Comparison of ENCODE assay signal across 1 cellular context in the genomic region with DNA sequence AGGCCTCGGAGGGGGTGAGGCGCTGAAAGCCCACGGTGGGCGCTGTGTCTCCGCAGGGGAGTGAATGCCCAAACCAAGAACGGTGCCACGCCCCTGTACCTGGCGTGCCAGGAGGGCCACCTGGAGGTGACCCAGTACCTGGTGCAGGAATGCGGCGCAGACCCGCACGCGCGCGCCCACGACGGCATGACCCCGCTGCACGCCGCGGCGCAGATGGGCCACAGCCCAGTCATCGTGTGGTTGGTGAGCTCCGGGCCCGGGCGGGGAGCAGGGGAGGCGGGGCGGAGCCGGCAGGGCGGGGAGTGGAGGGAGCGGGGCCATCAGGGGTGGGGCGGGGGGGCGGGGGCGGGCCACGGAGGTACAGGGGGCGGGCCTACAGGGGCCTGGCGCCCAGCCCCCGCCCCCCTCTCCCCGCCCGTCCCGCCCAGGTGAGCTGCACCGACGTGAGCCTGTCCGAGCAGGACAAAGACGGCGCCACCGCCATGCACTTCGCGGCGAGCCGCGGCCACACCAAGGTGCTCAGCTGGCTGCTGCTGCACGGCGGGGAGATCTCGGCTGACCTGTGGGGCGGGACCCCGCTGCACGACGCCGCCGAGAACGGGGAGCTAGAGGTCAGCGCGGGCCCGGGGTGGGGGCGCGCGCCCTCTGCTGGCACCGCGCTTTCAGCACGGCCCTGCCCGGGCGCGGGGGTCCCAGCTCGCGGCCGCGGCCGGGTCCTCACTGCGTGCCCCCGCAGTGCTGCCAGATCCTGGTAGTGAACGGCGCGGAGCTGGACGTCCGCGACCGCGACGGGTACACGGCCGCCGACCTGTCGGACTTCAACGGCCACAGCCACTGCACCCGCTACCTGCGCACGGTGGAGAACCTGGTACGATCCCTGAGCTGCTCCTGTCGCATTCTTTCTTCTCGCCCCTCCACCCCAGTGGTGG.
TF ChIP-seq lines count a peak whose summit lies in the region.

No MANE protein-coding gene starts in this region.

TF ChIP-seq in GM12878, 131 proteins besides CTCF, POLR2A, EP300 and RAD21:
- TF ChIP-seq, protein P1, sequence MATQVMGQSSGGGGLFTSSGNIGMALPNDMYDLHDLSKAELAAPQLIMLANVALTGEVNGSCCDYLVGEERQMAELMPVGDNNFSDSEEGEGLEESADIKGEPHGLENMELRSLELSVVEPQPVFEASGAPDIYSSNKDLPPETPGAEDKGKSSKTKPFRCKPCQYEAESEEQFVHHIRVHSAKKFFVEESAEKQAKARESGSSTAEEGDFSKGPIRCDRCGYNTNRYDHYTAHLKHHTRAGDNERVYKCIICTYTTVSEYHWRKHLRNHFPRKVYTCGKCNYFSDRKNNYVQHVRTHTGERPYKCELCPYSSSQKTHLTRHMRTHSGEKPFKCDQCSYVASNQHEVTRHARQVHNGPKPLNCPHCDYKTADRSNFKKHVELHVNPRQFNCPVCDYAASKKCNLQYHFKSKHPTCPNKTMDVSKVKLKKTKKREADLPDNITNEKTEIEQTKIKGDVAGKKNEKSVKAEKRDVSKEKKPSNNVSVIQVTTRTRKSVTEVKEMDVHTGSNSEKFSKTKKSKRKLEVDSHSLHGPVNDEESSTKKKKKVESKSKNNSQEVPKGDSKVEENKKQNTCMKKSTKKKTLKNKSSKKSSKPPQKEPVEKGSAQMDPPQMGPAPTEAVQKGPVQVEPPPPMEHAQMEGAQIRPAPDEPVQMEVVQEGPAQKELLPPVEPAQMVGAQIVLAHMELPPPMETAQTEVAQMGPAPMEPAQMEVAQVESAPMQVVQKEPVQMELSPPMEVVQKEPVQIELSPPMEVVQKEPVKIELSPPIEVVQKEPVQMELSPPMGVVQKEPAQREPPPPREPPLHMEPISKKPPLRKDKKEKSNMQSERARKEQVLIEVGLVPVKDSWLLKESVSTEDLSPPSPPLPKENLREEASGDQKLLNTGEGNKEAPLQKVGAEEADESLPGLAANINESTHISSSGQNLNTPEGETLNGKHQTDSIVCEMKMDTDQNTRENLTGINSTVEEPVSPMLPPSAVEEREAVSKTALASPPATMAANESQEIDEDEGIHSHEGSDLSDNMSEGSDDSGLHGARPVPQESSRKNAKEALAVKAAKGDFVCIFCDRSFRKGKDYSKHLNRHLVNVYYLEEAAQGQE (IDR thresholded peaks at IDR 0.05; ENCODE audit: low read depth, low read length): no peak
- 0 out of 4 replicates have a peak, but pooled peaks of 1 of the 2 experiments have one; percentile 17 for TF ChIP-seq BHLHE40 (IDR thresholded peaks at IDR 0.05; ENCODE audit: borderline replicate concordance in 1 of 2, low read depth in 2 of 2, low read length in 1 of 2)
